In genomic region chr20:59025511-59025910, GRCh38 we compare ENCODE assay signal across 18 cellular contexts. TPM values are rescaled to one million over a fixed set of nuclear protein-coding genes. Genes with fewer than 3 reads are reported as not detected.
"Had no signal": no experiment of that assay in that cellular context is flagged by ENCODE, and none has a peak within 500 bp of the region (broad histone marks: within the 10 kb centered on the region; RNA-seq: fewer than 3 reads in every experiment).

No MANE protein-coding gene starts in this region.

- H3K4me3 Mint-ChIP-seq: activated naive CD4-positive, alpha-beta T cell treated with anti-CD3 and anti-CD28 coated beads, Interleukin-2, amount 10 ng/mL, durations not matched to agents 7 days and 5 days; T-helper 1 cell treated with Interleukin-12 subunit alpha and Interleukin-12 subunit beta and Interleukin-4 antibody, amounts not matched to agents 30 μg/mL and 1 μg/mL, for 36 hours had no signal

- H3K27me3 Mint-ChIP-seq: activated naive CD4-positive, alpha-beta T cell treated with anti-CD3 and anti-CD28 coated beads, Interleukin-2, amount 10 ng/mL, durations not matched to agents 7 days and 5 days had no signal

- DNase-seq: activated CD8-positive, alpha-beta memory T cell treated with anti-CD3 and anti-CD28 coated beads for 24 hours; activated gamma-delta T cell treated with Interleukin-2 at 50 U/mL for 16 hours; activated naive CD4-positive, alpha-beta T cell treated with anti-CD3 and anti-CD28 coated beads, Interleukin-2, amount 10 ng/mL, durations not matched to agents 7 days and 5 days; activated T-cell treated with anti-CD3 and anti-CD28 coated beads, Interleukin-2, amount 50 U/mL, for 48 hours; Karpas-422; MM.1S; NCI-H1436 treated with DMSO at 0.1 percent for 48 hours; NCI-H187; NCI-H2081; NCI-H510A treated with DMSO at 0.1 percent for 48 hours; PC-3; SHP77 treated with DMSO at 0.1 percent for 48 hours had no signal

- ATAC-seq: activated CD4-positive, CD25-positive, alpha-beta regulatory T cell treated with anti-CD3 and anti-CD28 coated beads, Interleukin-2, amount 50 U/mL, for 24 hours; K562; PC-3 had no signal

- H3K9me3 Mint-ChIP-seq: activated naive CD4-positive, alpha-beta T cell treated with anti-CD3 and anti-CD28 coated beads, Interleukin-2, amount 10 ng/mL, durations not matched to agents 7 days and 5 days; activated T-helper 2 cell treated with anti-CD3 and anti-CD28 coated beads, Interferon-gamma antibody, Interleukin-2, Interleukin-4, amounts not matched to agents 10 μg/mL and 5 μg/mL and 100 μg/mL, durations not matched to agents 14 hours and 24 hours and 36 hours; T-helper 1 cell treated with Interleukin-12 subunit alpha and Interleukin-12 subunit beta and Interleukin-4 antibody, amounts not matched to agents 30 μg/mL and 1 μg/mL, for 36 hours had no signal

- H3K4me3 ChIP-seq: coronary artery, K562 had no signal

- H3K27ac Mint-ChIP-seq: activated T-helper 2 cell treated with anti-CD3 and anti-CD28 coated beads, Interferon-gamma antibody, Interleukin-2, Interleukin-4, amounts not matched to agents 10 μg/mL and 5 μg/mL and 100 μg/mL, durations not matched to agents 14 hours and 24 hours and 36 hours; T-helper 1 cell treated with Interleukin-12 subunit alpha and Interleukin-12 subunit beta and Interleukin-4 antibody, amounts not matched to agents 30 μg/mL and 1 μg/mL, for 36 hours had no signal

- H3K27ac ChIP-seq: coronary artery had no signal

RNA-seq across cellular contexts. Expression of gene TUBB1, which starts 6.3 kb away (rescaled TPM):
- total RNA-seq: activated T-helper 2 cell treated with anti-CD3 and anti-CD28 coated beads, Interferon-gamma antibody, Interleukin-2, Interleukin-4, amounts not matched to agents 10 μg/mL and 5 μg/mL and 100 μg/mL, durations not matched to agents 14 hours and 24 hours and 36 hours; PC-3; SK-MEL-5 had no signal
